ENCODE assay signal across 13 cellular contexts in genomic region chrX:45172890-45173289, GRCh38.
A peak's percentile ranks its signal among the peaks of the same experiment; 100 is the strongest.
DNase-seq lines count a peak whose midpoint lies in the region; ATAC-seq lines count a peak whose summit lies in the region.
"Had no signal": no experiment of that assay in that cellular context is flagged by ENCODE, and none has a peak within 500 bp of the region (broad histone marks: within the 10 kb centered on the region; RNA-seq: fewer than 3 reads in every experiment).

No MANE protein-coding gene starts in this region.

- in situ Hi-C loops in KBM-7 (cut with MboI; ENCODE audit: low pct_unique_long_range_greater_than_20kb, low sequenced_read_pairs): no loop called here

- no peaks in the 10 kb centered on the region for H3K4me1 ChIP-seq in adipocyte (ENCODE audit: control insufficient read depth, insufficient read depth, low read length)
- H3K4me1 ChIP-seq: gastroesophageal sphincter had no signal

- no peak overlapping the region for H3K9ac ChIP-seq in adipocyte (ENCODE audit: low read length)

- no peaks in the 10 kb centered on the region for H3K36me3 ChIP-seq in adipocyte (ENCODE audit: control insufficient read depth, insufficient read depth, low read length, severe bottlenecking)
- H3K36me3 ChIP-seq: gastroesophageal sphincter had no signal

- no peak for ATAC-seq in HG02588 (IDR thresholded peaks at IDR 0.05; ENCODE audit: unreplicated experiment)
- no peak for ATAC-seq in GM18870 (IDR thresholded peaks at IDR 0.05; ENCODE audit: unreplicated experiment)
- ATAC-seq: gastroesophageal sphincter had no signal

- H3K9me3 ChIP-seq in adipocyte (ENCODE audit: control insufficient read depth, low read length): peaks cover 14% of the 10 kb centered on the region
- H3K9me3 ChIP-seq: gastroesophageal sphincter had no signal

- H3K4me3 ChIP-seq in adipocyte (ENCODE audit: low read length): no peak overlapping the region
- H3K4me3 ChIP-seq: gastroesophageal sphincter had no signal

- DNase-seq in EH (ENCODE audit: low read depth): peak; percentile 7
- peak; percentile 30 for DNase-seq in KBM-7
- peak; percentile 43 for DNase-seq in adipocyte (ENCODE audit: low read depth)
- peak; percentile 28 for DNase-seq in kidney glomerular epithelial cell (lab: John Stamatoyannopoulos, UW)
- DNase-seq in NCI-H2196 treated with DMSO at 0.1 percent for 48 hours (lab: John Stamatoyannopoulos, UW; ENCODE audit: unreplicated experiment): no peak
- DNase-seq in activated CD4-positive, CD25-positive, alpha-beta regulatory T cell treated with anti-CD3 and anti-CD28 coated beads, Interleukin-2, amount 50 U/mL, for 72 hours: no peak
- DNase-seq: activated CD4-positive, alpha-beta T cell treated with anti-CD3 and anti-CD28 coated beads, Interleukin-2, amount 10 ng/mL, durations not matched to agents 24 days and 14 days; aorta; DMS79 treated with DMSO at 0.1 percent for 48 hours; stimulated activated CD4-positive, alpha-beta T cell treated with anti-CD3 and anti-CD28 coated beads, Interleukin-12 subunit alpha, Interleukin-12 subunit beta, amount 100 ng/mL, for 4 hours had no signal

- peaks cover 20% of the 10 kb centered on the region for H3K27me3 ChIP-seq in adipocyte (replicated peaks; ENCODE audit: control insufficient read depth, insufficient read depth, low read length)
- H3K27me3 ChIP-seq: gastroesophageal sphincter had no signal

Comparison
In these comparisons a context has a peak if more than half of its experiments do, and no peak if none do; other contexts are left out.
1. DNase-seq: peak in EH (single experiment), KBM-7 (single experiment), adipocyte (single experiment) and kidney glomerular epithelial cell (single experiment); none in NCI-H2196 treated with DMSO at 0.1 percent for 48 hours (single experiment) and activated CD4-positive, CD25-positive, alpha-beta regulatory T cell treated with anti-CD3 and anti-CD28 coated beads, Interleukin-2, amount 50 U/mL, for 72 hours (single experiment).